Comparison of ENCODE assay signal across 35 cellular contexts in the genomic region with DNA sequence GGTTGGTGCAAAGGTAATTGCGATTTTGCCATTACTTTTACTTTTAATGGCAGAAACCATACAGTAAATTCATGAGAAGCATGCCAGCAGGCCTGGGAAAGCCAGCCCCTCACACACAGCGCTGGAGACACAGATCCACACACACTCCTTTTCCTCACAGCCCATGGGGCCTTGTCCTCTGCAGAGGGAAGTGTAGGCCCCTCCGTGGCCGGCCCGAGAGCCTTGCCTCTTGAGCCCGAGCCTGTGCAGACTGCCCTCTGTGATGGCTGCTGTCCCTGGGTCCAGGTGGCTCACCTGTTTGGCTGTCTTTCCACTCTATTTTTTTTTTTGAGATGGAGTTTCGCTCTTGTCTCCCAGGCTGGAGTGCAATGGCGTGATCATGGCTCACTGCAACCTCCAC.
"Had no signal": no experiment of that assay in that cellular context is flagged by ENCODE, and none has a peak within 500 bp of the region (broad histone marks: within the 10 kb centered on the region; RNA-seq: fewer than 3 reads in every experiment).

No MANE protein-coding gene starts in this region.

- H3K27me3 Mint-ChIP-seq: activated B cell treated with CpG ODN at 0.5 μM for 24 hours; activated CD4-positive, alpha-beta memory T cell treated with anti-CD3 and anti-CD28 coated beads for 36 hours; activated CD4-positive, alpha-beta T cell treated with anti-CD3 and anti-CD28 coated beads, Interleukin-2, amount 10 ng/mL, durations not matched to agents 24 days and 14 days; activated CD8-positive, alpha-beta T cell treated with anti-CD3 and anti-CD28 coated beads for 36 hours; activated naive CD4-positive, alpha-beta T cell treated with anti-CD3 and anti-CD28 coated beads, Interleukin-2, amount 10 ng/mL, durations not matched to agents 7 days and 5 days; activated naive CD4-positive, alpha-beta T cell treated with anti-CD3 and anti-CD28 coated beads, Interleukin-2, amount 50 U/mL, for 24 hours; activated naive CD8-positive, alpha-beta T cell; activated naive CD8-positive, alpha-beta T cell treated with anti-CD3 and anti-CD28 coated beads, Interleukin-2, amount 10 ng/mL, durations not matched to agents 7 days and 5 days; activated naive CD8-positive, alpha-beta T cell treated with anti-CD3 and anti-CD28 coated beads, Interleukin-2, amount 50 U/mL, for 24 hours; brain had no signal

- ATAC-seq: activated CD8-positive, alpha-beta T cell treated with anti-CD3 and anti-CD28 coated beads for 36 hours; activated naive CD8-positive, alpha-beta T cell treated with anti-CD3 and anti-CD28 coated beads, Interleukin-2, amount 50 U/mL, for 24 hours; activated T-cell treated with anti-CD3 and anti-CD28 coated beads, Interleukin-2, amount 50 U/mL, for 4 hours; activated T-cell treated with anti-CD3 and anti-CD28 coated beads, Interleukin-2, amount 50 U/mL, for 72 hours had no signal

- H3K4me1 Mint-ChIP-seq: activated naive CD4-positive, alpha-beta T cell treated with anti-CD3 and anti-CD28 coated beads, Interleukin-2, amount 10 ng/mL, durations not matched to agents 7 days and 5 days; activated naive CD4-positive, alpha-beta T cell treated with anti-CD3 and anti-CD28 coated beads, Interleukin-2, amount 50 U/mL, for 24 hours; activated naive CD8-positive, alpha-beta T cell treated with anti-CD3 and anti-CD28 coated beads, Interleukin-2, amount 10 ng/mL, durations not matched to agents 7 days and 5 days; brain had no signal

- H3K9me3 Mint-ChIP-seq: activated B cell treated with CpG ODN at 0.5 μM for 24 hours; activated CD4-positive, alpha-beta memory T cell treated with anti-CD3 and anti-CD28 coated beads for 36 hours; activated CD4-positive, alpha-beta T cell treated with anti-CD3 and anti-CD28 coated beads, Interleukin-2, amount 10 ng/mL, durations not matched to agents 24 days and 14 days; activated CD8-positive, alpha-beta T cell treated with anti-CD3 and anti-CD28 coated beads for 36 hours; activated naive CD4-positive, alpha-beta T cell treated with anti-CD3 and anti-CD28 coated beads, Interleukin-2, amount 10 ng/mL, durations not matched to agents 7 days and 5 days; activated naive CD4-positive, alpha-beta T cell treated with anti-CD3 and anti-CD28 coated beads, Interleukin-2, amount 50 U/mL, for 24 hours; activated naive CD8-positive, alpha-beta T cell treated with anti-CD3 and anti-CD28 coated beads, Interleukin-2, amount 10 ng/mL, durations not matched to agents 7 days and 5 days; activated naive CD8-positive, alpha-beta T cell treated with anti-CD3 and anti-CD28 coated beads, Interleukin-2, amount 50 U/mL, for 24 hours; activated T-cell treated with anti-CD3 and anti-CD28 coated beads, Interleukin-2, amount 50 U/mL, for 4 hours; activated T-cell treated with anti-CD3 and anti-CD28 coated beads, Interleukin-2, amount 50 U/mL, for 72 hours; activated T-helper 2 cell treated with anti-CD3 and anti-CD28 coated beads, Interferon-gamma antibody, Interleukin-2, Interleukin-4, amounts not matched to agents 10 μg/mL and 5 μg/mL and 100 μg/mL, durations not matched to agents 14 hours and 24 hours and 36 hours; brain; T-helper 1 cell treated with Interleukin-12 subunit alpha and Interleukin-12 subunit beta and Interleukin-4 antibody, amounts not matched to agents 30 μg/mL and 1 μg/mL, for 36 hours; T-helper 2 cell treated with Interferon-gamma antibody and Interleukin-4, amounts not matched to agents 5 μg/mL and 100 μg/mL, for 36 hours had no signal

- H3K27ac Mint-ChIP-seq: activated B cell treated with CpG ODN at 0.5 μM for 24 hours; activated CD4-positive, alpha-beta memory T cell treated with anti-CD3 and anti-CD28 coated beads for 36 hours; activated CD4-positive, alpha-beta T cell treated with anti-CD3 and anti-CD28 coated beads, Interleukin-2, amount 10 ng/mL, durations not matched to agents 24 days and 14 days; activated CD8-positive, alpha-beta T cell treated with anti-CD3 and anti-CD28 coated beads for 36 hours; activated naive CD4-positive, alpha-beta T cell treated with anti-CD3 and anti-CD28 coated beads, Interleukin-2, amount 50 U/mL, for 24 hours; activated naive CD8-positive, alpha-beta T cell; activated naive CD8-positive, alpha-beta T cell treated with anti-CD3 and anti-CD28 coated beads, Interleukin-2, amount 10 ng/mL, durations not matched to agents 7 days and 5 days; activated naive CD8-positive, alpha-beta T cell treated with anti-CD3 and anti-CD28 coated beads, Interleukin-2, amount 50 U/mL, for 24 hours; activated T-cell treated with anti-CD3 and anti-CD28 coated beads, Interleukin-2, amount 50 U/mL, for 72 hours; activated T-helper 2 cell treated with anti-CD3 and anti-CD28 coated beads, Interferon-gamma antibody, Interleukin-2, Interleukin-4, amounts not matched to agents 10 μg/mL and 5 μg/mL and 100 μg/mL, durations not matched to agents 14 hours and 24 hours and 36 hours; T-helper 1 cell treated with Interleukin-12 subunit alpha and Interleukin-12 subunit beta and Interleukin-4 antibody, amounts not matched to agents 30 μg/mL and 1 μg/mL, for 36 hours; T-helper 2 cell treated with Interferon-gamma antibody and Interleukin-4, amounts not matched to agents 5 μg/mL and 100 μg/mL, for 36 hours had no signal

- FAIRE-seq: astrocyte, bronchial epithelial cell, TTC549 had no signal

- H3K27ac ChIP-seq: VCaP had no signal

- H3K4me3 Mint-ChIP-seq: activated B cell treated with CpG ODN at 0.5 μM for 24 hours; activated CD4-positive, alpha-beta memory T cell treated with anti-CD3 and anti-CD28 coated beads for 36 hours; activated CD4-positive, alpha-beta T cell treated with anti-CD3 and anti-CD28 coated beads, Interleukin-2, amount 10 ng/mL, durations not matched to agents 24 days and 14 days; activated CD8-positive, alpha-beta T cell treated with anti-CD3 and anti-CD28 coated beads for 36 hours; activated naive CD4-positive, alpha-beta T cell treated with anti-CD3 and anti-CD28 coated beads, Interleukin-2, amount 10 ng/mL, durations not matched to agents 7 days and 5 days; activated naive CD4-positive, alpha-beta T cell treated with anti-CD3 and anti-CD28 coated beads, Interleukin-2, amount 50 U/mL, for 24 hours; activated naive CD8-positive, alpha-beta T cell; activated naive CD8-positive, alpha-beta T cell treated with anti-CD3 and anti-CD28 coated beads, Interleukin-2, amount 10 ng/mL, durations not matched to agents 7 days and 5 days; activated naive CD8-positive, alpha-beta T cell treated with anti-CD3 and anti-CD28 coated beads, Interleukin-2, amount 50 U/mL, for 24 hours; activated T-cell treated with anti-CD3 and anti-CD28 coated beads, Interleukin-2, amount 50 U/mL, for 4 hours; activated T-cell treated with anti-CD3 and anti-CD28 coated beads, Interleukin-2, amount 50 U/mL, for 72 hours; brain; T-helper 1 cell treated with Interleukin-12 subunit alpha and Interleukin-12 subunit beta and Interleukin-4 antibody, amounts not matched to agents 30 μg/mL and 1 μg/mL, for 36 hours; T-helper 2 cell treated with Interferon-gamma antibody and Interleukin-4, amounts not matched to agents 5 μg/mL and 100 μg/mL, for 36 hours had no signal

- DNase-seq: activated B cell treated with CpG ODN at 0.5 μM for 24 hours; activated CD4-positive, alpha-beta memory T cell treated with anti-CD3 and anti-CD28 coated beads for 36 hours; activated CD4-positive, alpha-beta T cell treated with anti-CD3 and anti-CD28 coated beads for 4 hours; activated CD4-positive, alpha-beta T cell treated with anti-CD3 and anti-CD28 coated beads, Interleukin-2, amount 10 ng/mL, durations not matched to agents 24 days and 14 days; activated CD4-positive, alpha-beta T cell treated with anti-CD3 and anti-CD28 coated beads, Interleukin-2, amount 50 U/mL, for 1 hour; activated CD4-positive, alpha-beta T cell treated with anti-CD3 and anti-CD28 coated beads, Interleukin-2, amount 50 U/mL, for 4 hours; activated CD4-positive, CD25-positive, alpha-beta regulatory T cell treated with anti-CD3 and anti-CD28 coated beads, Interleukin-2, amount 50 U/mL, for 72 hours; activated CD8-positive, alpha-beta memory T cell treated with anti-CD3 and anti-CD28 coated beads, Interleukin-2, amount 50 U/mL, for 4 hours; activated CD8-positive, alpha-beta T cell treated with anti-CD3 and anti-CD28 coated beads for 36 hours; activated effector memory CD4-positive, alpha-beta T cell treated with Interleukin-2 at 50 U/mL for 16 hours; activated gamma-delta T cell; activated naive CD4-positive, alpha-beta T cell treated with anti-CD3 and anti-CD28 coated beads, Interleukin-2, amount 10 ng/mL, durations not matched to agents 7 days and 5 days; activated naive CD4-positive, alpha-beta T cell treated with Interleukin-2 at 50 U/mL for 16 hours; activated naive CD8-positive, alpha-beta T cell treated with anti-CD3 and anti-CD28 coated beads, Interleukin-2, amount 10 ng/mL, durations not matched to agents 7 days and 5 days; activated naive CD8-positive, alpha-beta T cell treated with anti-CD3 and anti-CD28 coated beads, Interleukin-2, amount 50 U/mL, for 24 hours; activated T-cell treated with anti-CD3 and anti-CD28 coated beads for 4 hours; activated T-cell treated with anti-CD3 and anti-CD28 coated beads, Interleukin-2, amount 50 U/mL, for 1 hour; activated T-cell treated with anti-CD3 and anti-CD28 coated beads, Interleukin-2, amount 50 U/mL, for 4 hours; activated T-cell treated with anti-CD3 and anti-CD28 coated beads, Interleukin-2, amount 50 U/mL, for 72 hours; amygdala; anterior cingulate cortex; central memory CD4-positive, alpha-beta T cell; T-helper 1 cell; T-helper 2 cell; T-helper 9 cell had no signal
